In genomic region chr6:1636272-1636825, GRCh38 we compare ENCODE assay signal across 19 cellular contexts. TPM values are rescaled to one million over a fixed set of nuclear protein-coding genes. Genes with fewer than 3 reads are reported as not detected.
A peak's percentile ranks its signal among the peaks of the same experiment; 100 is the strongest.
DNase-seq lines count a peak whose midpoint lies in the region; ATAC-seq, FAIRE-seq and TF ChIP-seq lines count a peak whose summit lies in the region.
"Had no signal": no experiment of that assay in that cellular context is flagged by ENCODE, and none has a peak within 500 bp of the region (broad histone marks: within the 10 kb centered on the region; RNA-seq: fewer than 3 reads in every experiment).

No MANE protein-coding gene starts in this region.

- H3K27ac Mint-ChIP-seq in endothelial cell (ENCODE audit: unreplicated experiment), result no peak overlapping the region
- H3K27ac Mint-ChIP-seq: CD4-positive, alpha-beta T cell had no signal

- peaks cover 9% of the 10 kb centered on the region for H3K27me3 Mint-ChIP-seq in endothelial cell (ENCODE audit: unreplicated experiment)

- no peak for TF ChIP-seq EP300 in sigmoid colon (IDR thresholded peaks at IDR 0.05)

- H3K27ac ChIP-seq in HCT116 (ENCODE audit: low read depth, low read length), result peak overlapping the region; percentile 55; the same call in 1 of the 2 replicates
- H3K27ac ChIP-seq in kidney (ENCODE audit: low read depth in 2 of 2, low read length in 2 of 2), result peak overlapping the region in 1 of 2 donors; percentile 48
- H3K27ac ChIP-seq in sigmoid colon, result no peak overlapping the region
- no peak overlapping the region for H3K27ac ChIP-seq in left lung
- H3K27ac ChIP-seq: GM23248, HL-60 had no signal

- H3K36me3 ChIP-seq in HCT116 (ENCODE audit: control insufficient read depth in 1 of 2, insufficient read depth in 2 of 2, low read length in 2 of 2) (no peaks in the 10 kb centered on the region), kidney (ENCODE audit: control insufficient read depth in 1 of 2, insufficient read depth in 2 of 2, low read length in 2 of 2) (no peaks in the 10 kb centered on the region), sigmoid colon (no peaks in the 10 kb centered on the region), left lung (no peaks in the 10 kb centered on the region)
- H3K36me3 ChIP-seq: BE2C had no signal

- CTCF ChIA-PET in HCT116 (lab: Charles Lee), result no interaction called here

- H3K9me3 ChIP-seq in HCT116 (ENCODE audit: control insufficient read depth in 1 of 2, insufficient read depth in 1 of 2, low read depth in 1 of 2, low read length in 2 of 2) (no peaks in the 10 kb centered on the region), kidney (ENCODE audit: control insufficient read depth in 1 of 2, low read length in 2 of 2) (no peaks in the 10 kb centered on the region), sigmoid colon (no peaks in the 10 kb centered on the region), left lung (no peaks in the 10 kb centered on the region)
- H3K9me3 ChIP-seq: A549, BE2C had no signal

- ATAC-seq in HCT116 (no peak), left lung (no peak), GM18870 (IDR thresholded peaks at IDR 0.05; ENCODE audit: unreplicated experiment) (no peak)
- ATAC-seq: A549 had no signal

- H3K79me2 ChIP-seq in HCT116 (ENCODE audit: insufficient read depth, low read length), result no peaks in the 10 kb centered on the region

- 90 to 93% methylated on average over 9 of the region's 9 CpGs for WGBS in sigmoid colon, 2 donors

- H3K9ac ChIP-seq in HCT116 (ENCODE audit: low read length), result no peak overlapping the region
- H3K9ac ChIP-seq in kidney (ENCODE audit: low read length in 2 of 2), result no peak overlapping the region
- H3K9ac ChIP-seq: GM23248 had no signal

- TF ChIP-seq RAD21 in HCT116 (IDR thresholded peaks at IDR 0.05; ENCODE audit: low read depth), result no peak

- no peak overlapping the region for H3K4me3 ChIP-seq in HCT116 (replicated peaks in 1 of 2; ENCODE audit: low read depth in 1 of 2, low read length in 2 of 2)
- no peak overlapping the region for H3K4me3 ChIP-seq in kidney (ENCODE audit: low read length in 2 of 2)
- no peak overlapping the region for H3K4me3 ChIP-seq in sigmoid colon
- no peak overlapping the region for H3K4me3 ChIP-seq in left lung
- H3K4me3 ChIP-seq: A549, GM12878, GM23248 had no signal

- H3K27me3 ChIP-seq in HCT116 (ENCODE audit: insufficient read depth, low read length), result no peaks in the 10 kb centered on the region
- peaks cover 0 to 13% (median 0%) of the 10 kb centered on the region in 3 donors for H3K27me3 ChIP-seq in sigmoid colon
- H3K27me3 ChIP-seq in left lung, result no peaks in the 10 kb centered on the region
- H3K27me3 ChIP-seq: BE2C had no signal

- no peak overlapping the region for H2AFZ ChIP-seq in HCT116 (ENCODE audit: low read depth, low read length, poor library complexity, severe bottlenecking)
- H2AFZ ChIP-seq: GM23248 had no signal

- DNase-seq in HCT116 (ENCODE audit: low read depth, low spot score), result no peak
- DNase-seq in RPMI8226, result peak; percentile 58
- peak; percentile 67 for DNase-seq in kidney
- peak; percentile 40 for DNase-seq in sigmoid colon
- DNase-seq in endothelial cell (ENCODE audit: low spot score), result no peak
- no peak for DNase-seq in left lung
- no peak for DNase-seq in NCI-H2227 treated with DMSO at 0.1 percent for 48 hours (lab: John Stamatoyannopoulos, UW)
- DNase-seq: BE2C; COR-L47; GM23248; HCEC 1CT; KG1; NCI-H146; NK-92 treated with Interleukin-12 subunit alpha and Interleukin-12 subunit beta, amount 100 ng/mL, for 24 hours had no signal

- RAD21 ChIA-PET in HCT116 (lab: Charles Lee; ENCODE audit: low non-redundant PET in 1 of 2, low total read pairs in 2 of 2, uncharacterized antibody in 2 of 2, unreplicated experiment in 2 of 2), result no interaction called here

- no peaks in the 10 kb centered on the region for H3K9me3 Mint-ChIP-seq in endothelial cell (ENCODE audit: unreplicated experiment)
- H3K9me3 Mint-ChIP-seq: CD4-positive, alpha-beta T cell had no signal

- intact Hi-C loops in HCT116 (cut with micrococcal nuclease), result no loop called here
- intact Hi-C loops in kidney (cut with DNase I), result no loop called here
- intact Hi-C loops in sigmoid colon (cut with DNase I), result no loop called here
- intact Hi-C loops in left lung (cut with DNase I), result no loop called here

- no peaks in the 10 kb centered on the region for H4K20me1 ChIP-seq in HCT116 (ENCODE audit: insufficient read depth)

- FAIRE-seq in kidney (lab: Jason Lieb, UNC), result no peak
- FAIRE-seq: A549, GM12878 had no signal

- no peak for TF ChIP-seq CTCF in HCT116 (IDR thresholded peaks at IDR 0.05 in 2 of 3, conservative IDR thresholded peaks at IDR 0.05 in 1 of 3; ENCODE audit: borderline replicate concordance in 1 of 3, insufficient read depth in 1 of 3, low read depth in 2 of 3, low read length in 2 of 3)
- no peak for TF ChIP-seq CTCF in kidney (IDR thresholded peaks at IDR 0.05; ENCODE audit: borderline replicate concordance, extremely low read depth, insufficient read depth)
- no peak for TF ChIP-seq CTCF in sigmoid colon (IDR thresholded peaks at IDR 0.05)
- no peak for TF ChIP-seq CTCF in endothelial cell (IDR thresholded peaks at IDR 0.05; ENCODE audit: unreplicated experiment)
- no peak for TF ChIP-seq CTCF in left lung (IDR thresholded peaks at IDR 0.05)

- TF ChIP-seq POLR2A in HCT116 (IDR thresholded peaks at IDR 0.05; ENCODE audit: borderline replicate concordance, extremely low read depth, insufficient read depth, insufficient read length) (no peak), sigmoid colon (IDR thresholded peaks at IDR 0.05) (no peak)

- H3K9me2 ChIP-seq in HCT116 (ENCODE audit: insufficient read depth), result no peaks in the 10 kb centered on the region

- H3K4me2 ChIP-seq in HCT116 (ENCODE audit: low read length), result peak overlapping the region; percentile 43; the same call in 1 of the 2 replicates
- H3K4me2 ChIP-seq: A549 had no signal

- no TSS peak for BruUV-seq in HCT116 (replicated peaks; lab: Mats Ljungman, UMichigan)

- H3K4me3 Mint-ChIP-seq in endothelial cell (ENCODE audit: unreplicated experiment), result no peak overlapping the region
- H3K4me3 Mint-ChIP-seq: CD4-positive, alpha-beta T cell had no signal

- POLR2A ChIA-PET in HCT116 (lab: Charles Lee), result no interaction called here

- peaks cover 49% of the 10 kb centered on the region for H3K4me1 Mint-ChIP-seq in endothelial cell (ENCODE audit: unreplicated experiment)

- no peaks in the 10 kb centered on the region for H3K36me3 Mint-ChIP-seq in endothelial cell (ENCODE audit: low read depth, unreplicated experiment)

- H3K4me1 ChIP-seq in HCT116 (ENCODE audit: control insufficient read depth in 1 of 2, insufficient read depth in 2 of 2, low read length in 2 of 2) (peaks cover 35 to 43% of the 10 kb centered on the region in 2 experiments), kidney (ENCODE audit: control insufficient read depth in 1 of 2, insufficient read depth in 1 of 2, low read depth in 1 of 2, low read length in 2 of 2) (peaks cover 0 to 7% of the 10 kb centered on the region in 2 donors), sigmoid colon (no peaks in the 10 kb centered on the region), left lung (no peaks in the 10 kb centered on the region)

TF ChIP-seq in HCT116, 20 proteins besides CTCF, POLR2A, EP300 and RAD21 (continues in another document):
- TF ChIP-seq, protein P1, sequence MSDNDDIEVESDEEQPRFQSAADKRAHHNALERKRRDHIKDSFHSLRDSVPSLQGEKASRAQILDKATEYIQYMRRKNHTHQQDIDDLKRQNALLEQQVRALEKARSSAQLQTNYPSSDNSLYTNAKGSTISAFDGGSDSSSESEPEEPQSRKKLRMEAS (IDR thresholded peaks at IDR 0.05), result no peak
- TF ChIP-seq EGR1 (IDR thresholded peaks at IDR 0.05; ENCODE audit: low read depth) (no peak), EZH2phosphoT487 (IDR thresholded peaks at IDR 0.05; ENCODE audit: borderline replicate concordance) (no peak), ELF1 (IDR thresholded peaks at IDR 0.05; ENCODE audit: borderline replicate concordance, low read depth) (no peak), SP1 (IDR thresholded peaks at IDR 0.05; ENCODE audit: low read depth) (no peak), CEBPB (IDR thresholded peaks at IDR 0.05; ENCODE audit: low read depth) (no peak), SIN3A (IDR thresholded peaks at IDR 0.05; ENCODE audit: low read depth) (no peak), EZH2 (IDR thresholded peaks at IDR 0.05) (no peak), REST (IDR thresholded peaks at IDR 0.05; ENCODE audit: low read depth) (no peak), FOSL1 (IDR thresholded peaks at IDR 0.05; ENCODE audit: low read depth) (no peak), YY1 (IDR thresholded peaks at IDR 0.05; ENCODE audit: extremely low read depth, insufficient replicate concordance, low read depth, low read length) (no peak), TCF7L2 (IDR thresholded peaks at IDR 0.05; ENCODE audit: borderline replicate concordance, extremely low read depth, insufficient read depth, insufficient read length) (no peak)

RNA-seq across cellular contexts. Expression of gene FOXC1, which starts 26.6 kb away (rescaled TPM):
- 40.7 TPM for total RNA-seq in HCT116 (2021; ENCODE audit: unreplicated experiment)
- 13.4 and 15.4 TPM in 2 replicates for polyA plus RNA-seq in HCT116 (2012)
- total RNA-seq in kidney, result 58.5 TPM
- 18.0 TPM for polyA plus RNA-seq in kidney (ENCODE audit: insufficient read depth, low read depth, low replicate concordance)
- total RNA-seq in sigmoid colon, result 1 to 10 TPM; 1.5 to 3.0 (median 1.8) TPM
- under 1 TPM in 2 of 3 donors, not detected in 1; 0.60 to 0.70 TPM for polyA plus RNA-seq in sigmoid colon
- 112 TPM for total RNA-seq in endothelial cell (ENCODE audit: unreplicated experiment)
- 1 to 10 TPM; 1.8 to 3.4 TPM for total RNA-seq in left lung
- total RNA-seq: CD4-positive, alpha-beta T cell had no signal

Comparison
In these comparisons a context has a peak if more than half of its experiments do, and no peak if none do; other contexts are left out.
1. DNase-seq: peak in RPMI8226 (single experiment), kidney (single experiment) and sigmoid colon (single experiment); none in HCT116 (single experiment), endothelial cell (single experiment), left lung (0 of 2) and NCI-H2227 treated with DMSO at 0.1 percent for 48 hours (single experiment).